ENCODE assay signal across 21 cellular contexts in the genomic region with DNA sequence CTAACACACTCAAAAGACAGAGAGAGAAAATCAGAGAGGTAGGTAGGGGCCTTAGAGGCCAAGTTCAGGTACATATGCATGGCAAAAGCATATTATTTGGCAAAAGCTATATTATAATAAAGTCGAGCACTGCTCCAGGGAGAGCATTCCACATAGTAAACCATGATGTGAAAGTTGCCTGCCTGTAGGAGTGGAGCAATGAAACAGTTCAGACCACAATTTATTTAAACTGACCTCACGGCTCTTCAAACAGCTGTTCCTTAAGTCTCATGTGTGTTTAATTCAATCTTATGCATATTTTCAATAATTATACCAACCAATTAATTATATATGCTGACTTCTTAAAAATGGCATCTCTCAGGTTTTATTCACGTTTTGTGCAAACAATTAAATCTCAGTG. TPM values are rescaled to one million over a fixed set of nuclear protein-coding genes. Genes with fewer than 3 reads are reported as not detected.
A peak's percentile ranks its signal among the peaks of the same experiment; 100 is the strongest.
DNase-seq lines count a peak whose midpoint lies in the region; TF ChIP-seq lines count a peak whose summit lies in the region.
"Had no signal": no experiment of that assay in that cellular context is flagged by ENCODE, and none has a peak within 500 bp of the region (broad histone marks: within the 10 kb centered on the region; RNA-seq: fewer than 3 reads in every experiment).

No MANE protein-coding gene starts in this region.

- H3K79me2 ChIP-seq in mammary epithelial cell (ENCODE audit: insufficient read depth, low read length) (peaks cover 82% of the 10 kb centered on the region), OCI-LY7 (ENCODE audit: insufficient read depth, low read depth, low read length) (peaks cover 83% of the 10 kb centered on the region)

- dilution Hi-C loops in mammary epithelial cell (cut with HindIII; ENCODE audit: low sequenced_read_pairs), result no loop called here

- H2AFZ ChIP-seq in mammary epithelial cell (ENCODE audit: low read depth, low read length) (no peak overlapping the region), OCI-LY7 (ENCODE audit: low read length) (no peak overlapping the region)
- H2AFZ ChIP-seq: GM23248 had no signal

- H3K27ac ChIP-seq in mammary epithelial cell (ENCODE audit: insufficient read depth, low read depth, low read length), result no peak overlapping the region
- peak overlapping the region; percentile 79 for H3K27ac ChIP-seq in OCI-LY7 (ENCODE audit: low read depth, low read length, poor library complexity, severe bottlenecking)
- H3K27ac ChIP-seq in esophagus squamous epithelium, result no peak overlapping the region
- H3K27ac ChIP-seq: foreskin keratinocyte, GM23248, left lung, prostate gland, SJSA1, vagina had no signal

- no peak for TF ChIP-seq CTCF in MCF 10A (IDR thresholded peaks at IDR 0.05; ENCODE audit: unreplicated experiment)
- no peak for TF ChIP-seq CTCF in mammary epithelial cell (conservative IDR thresholded peaks at IDR 0.05 in 1 of 2, IDR thresholded peaks at IDR 0.05 in 1 of 2; ENCODE audit: extremely low read depth in 1 of 2, insufficient read depth in 1 of 2, low read depth in 1 of 2, low read length in 2 of 2)
- no peak for TF ChIP-seq CTCF in OCI-LY7 (conservative IDR thresholded peaks at IDR 0.05; ENCODE audit: low read length)
- no peak for TF ChIP-seq CTCF in esophagus squamous epithelium (IDR thresholded peaks at IDR 0.05)
- TF ChIP-seq CTCF in HFFc6 (IDR thresholded peaks at IDR 0.05), result no peak

- peaks cover 35% of the 10 kb centered on the region for H3K4me1 Mint-ChIP-seq in MCF 10A (ENCODE audit: insufficient read depth, unreplicated experiment)
- peaks cover 19% of the 10 kb centered on the region for H3K4me1 Mint-ChIP-seq in HFFc6 (ENCODE audit: low read depth)

- CTCF ChIA-PET in MCF 10A (lab: Yijun Ruan, JAX) (no interaction called here), mammary epithelial cell (lab: Charles Lee; ENCODE audit: low non-redundant PET) (no interaction called here), OCI-LY7 (lab: Charles Lee; ENCODE audit: unreplicated experiment) (no interaction called here)

- DNase-seq in MCF 10A (ENCODE audit: unreplicated experiment) (no peak), mammary epithelial cell (no peak), OCI-LY7 (ENCODE audit: low spot score) (no peak), dedifferentiated amniotic fluid mesenchymal stem cell (ENCODE audit: extremely low spot score) (peak; percentile 16), NCI-H526 treated with DMSO at 0.1 percent for 48 hours (lab: John Stamatoyannopoulos, UW) (no peak), esophagus squamous epithelium (lab: John Stamatoyannopoulos, UW) (no peak), NCI-H2227 treated with DMSO at 0.1 percent for 48 hours (lab: John Stamatoyannopoulos, UW) (no peak), HFFc6 (no peak)
- DNase-seq: caudate nucleus; DMS53; effector memory CD8-positive, alpha-beta T cell; foreskin keratinocyte; GM23248; left lung; NCI-H146; NCI-H446; stimulated activated CD4-positive, alpha-beta T cell treated with anti-CD3 and anti-CD28 coated beads, Interleukin-12 subunit alpha, Interleukin-12 subunit beta, amount 100 ng/mL, for 4 hours; stimulated activated naive CD4-positive, alpha-beta T cell treated with Interleukin-2 at 50 U/mL for 16 hours had no signal

- intact Hi-C loops in MCF 10A (cut with micrococcal nuclease) (no loop called here), mammary epithelial cell (cut with micrococcal nuclease) (no loop called here), OCI-LY7 (cut with micrococcal nuclease; ENCODE audit: unreplicated experiment) (loop anchor here (5.0 kb wide), 2 partner anchors 94 to 1381 kb away; a partner anchor contains a TSS), esophagus squamous epithelium (cut with DNase I) (no loop called here)

- POLR2A ChIA-PET in MCF 10A (lab: Yijun Ruan, JAX) (interaction anchor here (2.3 kb wide), 1 partner anchor 9 kb away, joined by 12 read pairs; no protein-coding TSS in a partner anchor), OCI-LY7 (lab: Charles Lee) (interaction anchor here (0.8 to 1.8 kb wide), 3 partner anchors 11 to 45 kb away, joined by 3 to 5 read pairs (median 3); no protein-coding TSS in a partner anchor)

- 95% methylated on average over 3 of the region's 3 CpGs for WGBS in mammary epithelial cell (ENCODE audit: low coverage, missing lambda C conversion rate)
- WGBS in esophagus squamous epithelium, 2 donors, result 44 to 56% methylated on average over 3 of the region's 3 CpGs

- no peak overlapping the region for H3K9ac ChIP-seq in mammary epithelial cell (ENCODE audit: insufficient read depth, low read length)
- H3K9ac ChIP-seq: GM23248 had no signal

- H3K36me3 ChIP-seq in mammary epithelial cell (ENCODE audit: insufficient read depth, low read length) (no peaks in the 10 kb centered on the region), OCI-LY7 (ENCODE audit: insufficient read depth, low read length) (peaks cover 40% of the 10 kb centered on the region), esophagus squamous epithelium (peaks cover 0 to 13% (median 0%) of the 10 kb centered on the region in 3 donors)
- H3K36me3 ChIP-seq: left lung, prostate gland, vagina had no signal

- H3K4me2 ChIP-seq in mammary epithelial cell (ENCODE audit: insufficient read depth, low read depth, low read length) (no peak overlapping the region), OCI-LY7 (ENCODE audit: low read length) (peak overlapping the region; percentile 97)

- H3K4me1 ChIP-seq in mammary epithelial cell (ENCODE audit: insufficient read depth, low read length) (peaks cover 9% of the 10 kb centered on the region), OCI-LY7 (ENCODE audit: insufficient read depth, low read length, poor library complexity, severe bottlenecking) (peaks cover 69% of the 10 kb centered on the region), esophagus squamous epithelium (peaks cover 11 to 39% (median 22%) of the 10 kb centered on the region in 3 donors)
- H3K4me1 ChIP-seq: prostate gland had no signal

- no TSS peak for BruUV-seq in MCF 10A (replicated peaks; lab: Mats Ljungman, UMichigan)
- no TSS peak for BruUV-seq in mammary epithelial cell (replicated peaks; lab: Mats Ljungman, UMichigan)
- BruUV-seq in OCI-LY7 (replicated peaks; lab: Mats Ljungman, UMichigan), result no TSS peak

- H3K9me3 ChIP-seq in mammary epithelial cell (replicated peaks; ENCODE audit: insufficient read depth, low read length) (no peaks in the 10 kb centered on the region), OCI-LY7 (ENCODE audit: low read length) (peaks cover 6% of the 10 kb centered on the region; the same call in 1 of the 2 replicates), esophagus squamous epithelium (no peaks in the 10 kb centered on the region)
- H3K9me3 ChIP-seq: left lung, prostate gland, SJSA1, vagina had no signal

- H3K9me2 ChIP-seq in OCI-LY7 (ENCODE audit: insufficient read depth, low read length), result no peaks in the 10 kb centered on the region

- H3K36me3 Mint-ChIP-seq in MCF 10A (ENCODE audit: insufficient read depth, unreplicated experiment) (peaks cover 16% of the 10 kb centered on the region), HFFc6 (ENCODE audit: low read depth) (no peaks in the 10 kb centered on the region; the same call in 1 of the 2 replicates)

- no peak overlapping the region for H3K4me3 ChIP-seq in mammary epithelial cell (replicated peaks in 1 of 3; ENCODE audit: insufficient read depth in 1 of 3, low read depth in 2 of 3, low read length in 3 of 3)
- H3K4me3 ChIP-seq in OCI-LY7 (ENCODE audit: low read depth, low read length, poor library complexity, severe bottlenecking), result peak overlapping the region; percentile 86
- no peak overlapping the region for H3K4me3 ChIP-seq in esophagus squamous epithelium
- H3K4me3 ChIP-seq: GM23248, left lung, prostate gland, SJSA1, vagina had no signal

- H3K27me3 ChIP-seq in mammary epithelial cell (ENCODE audit: insufficient read depth, low read length) (no peaks in the 10 kb centered on the region), esophagus squamous epithelium (no peaks in the 10 kb centered on the region)
- H3K27me3 ChIP-seq: foreskin keratinocyte, left lung, SJSA1, vagina had no signal

- TF ChIP-seq POLR2A in esophagus squamous epithelium (IDR thresholded peaks at IDR 0.05), result no peak

- H3K4me3 Mint-ChIP-seq in MCF 10A (ENCODE audit: unreplicated experiment), result no peak overlapping the region
- no peak overlapping the region for H3K4me3 Mint-ChIP-seq in HFFc6

- in situ Hi-C loops in mammary epithelial cell (cut with MboI; ENCODE audit: low sequenced_read_pairs in 2 of 2), result no loop called here

- H3K27ac Mint-ChIP-seq in MCF 10A (ENCODE audit: low read depth, unreplicated experiment) (peak overlapping the region; percentile 9), HFFc6 (no peak overlapping the region)

- H3K27me3 Mint-ChIP-seq in MCF 10A (ENCODE audit: insufficient read depth, unreplicated experiment) (no peaks in the 10 kb centered on the region), HFFc6 (ENCODE audit: insufficient read depth) (no peaks in the 10 kb centered on the region)
- H3K27me3 Mint-ChIP-seq: effector memory CD8-positive, alpha-beta T cell had no signal

- H4K20me1 ChIP-seq in mammary epithelial cell (ENCODE audit: insufficient read depth, low read length) (no peaks in the 10 kb centered on the region), OCI-LY7 (ENCODE audit: insufficient read depth, low read length) (peaks cover 14% of the 10 kb centered on the region; the same call in 1 of the 2 replicates)

- H3K9me3 Mint-ChIP-seq in MCF 10A (ENCODE audit: unreplicated experiment), result no peaks in the 10 kb centered on the region
- H3K9me3 Mint-ChIP-seq in HFFc6, result no peaks in the 10 kb centered on the region
- H3K9me3 Mint-ChIP-seq: effector memory CD8-positive, alpha-beta T cell had no signal

RNA-seq across cellular contexts. Expression of a gene that starts 3.3 kb away (rescaled TPM):
- 84.7 and 99.5 TPM in 2 replicates for total RNA-seq in MCF 10A (2022)
- total RNA-seq in mammary epithelial cell, result 10 to 100 TPM; 36.2 to 70.9 TPM
- polyA plus RNA-seq in mammary epithelial cell, result 30.5 TPM
- polyA minus RNA-seq in mammary epithelial cell, result 82.4 TPM
- total RNA-seq in OCI-LY7 (2014; rRNA removed; shearing (Covaris generic)), result 72.7 and 91.0 TPM in 2 replicates
- 129 and 135 TPM in 2 replicates for total RNA-seq in OCI-LY7 (2022)
- total RNA-seq in esophagus squamous epithelium, result 10 to 100 TPM; 19.8 to 34.2 (median 25.4) TPM
- 10 to 100 TPM; 35.1 to 42.7 (median 41.0) TPM for total RNA-seq in HFFc6 (2021; fragmentation: NEBNext Ultra II Directional; extraction: Animal tissue kit (Norgen Biotek cat#: 25700))

RNA-seq across cellular contexts. Expression of a gene that starts 43.9 kb away (rescaled TPM):
- not detected in 2 replicates for total RNA-seq in MCF 10A (2022)
- total RNA-seq in mammary epithelial cell, result under 1 TPM in 1 of 2 donors, not detected in 1; 0.17 TPM
- not detected for polyA plus RNA-seq in mammary epithelial cell
- not detected for polyA minus RNA-seq in mammary epithelial cell
- total RNA-seq in OCI-LY7 (2014; rRNA removed; shearing (Covaris generic)), result not detected in 2 replicates
- total RNA-seq in OCI-LY7 (2022), result not detected in 2 replicates
- total RNA-seq in esophagus squamous epithelium, result under 1 TPM in 3 of 4 donors, not detected in 1; 0.34 to 0.48 (median 0.38) TPM
- total RNA-seq in HFFc6 (2021; fragmentation: NEBNext Ultra II Directional; extraction: Animal tissue kit (Norgen Biotek cat#: 25700)), result not detected
- total RNA-seq: foreskin keratinocyte, GM23248, SJSA1 had no signal
- polyA plus RNA-seq: GM23248 had no signal
